Comparison of ENCODE assay signal across 13 cellular contexts in genomic region chr7:144019457-144019856, GRCh38. TPM values are rescaled to one million over a fixed set of nuclear protein-coding genes. Genes with fewer than 3 reads are reported as not detected.
DNase-seq lines count a peak whose midpoint lies in the region; ATAC-seq and TF ChIP-seq lines count a peak whose summit lies in the region.
"Had no signal": no experiment of that assay in that cellular context is flagged by ENCODE, and none has a peak within 500 bp of the region (broad histone marks: within the 10 kb centered on the region; RNA-seq: fewer than 3 reads in every experiment).

No MANE protein-coding gene starts in this region.

- CTCF ChIA-PET in GM10248 (lab: Yijun Ruan, JAX) = no interaction called here

- H3K9me3 ChIP-seq in lower lobe of right lung = no peaks in the 10 kb centered on the region
- H3K9me3 ChIP-seq: right lobe of liver had no signal

- H3K27ac ChIP-seq in lower lobe of right lung = no peak overlapping the region
- H3K27ac ChIP-seq: right lobe of liver had no signal

- H3K27me3 ChIP-seq in lower lobe of right lung (ENCODE audit: low read depth) = no peaks in the 10 kb centered on the region
- H3K27me3 ChIP-seq: right lobe of liver had no signal

- no peaks in the 10 kb centered on the region for H3K4me1 ChIP-seq in lower lobe of right lung
- H3K4me1 ChIP-seq: right lobe of liver had no signal

- intact Hi-C loops in lower lobe of right lung (cut with DNase I) = no loop called here

- H3K4me3 ChIP-seq in AG09309 (ENCODE audit: control insufficient read depth, low read depth, low read length) (no peak overlapping the region), lower lobe of right lung (no peak overlapping the region)
- H3K4me3 ChIP-seq: right lobe of liver had no signal

- H3K36me3 ChIP-seq in lower lobe of right lung = no peaks in the 10 kb centered on the region
- H3K36me3 ChIP-seq: right lobe of liver had no signal

- TF ChIP-seq CTCF in AG09309 (IDR thresholded peaks at IDR 0.05; ENCODE audit: control insufficient read depth, insufficient read depth, low read depth, low read length, missing control alignments) (no peak), lower lobe of right lung (IDR thresholded peaks at IDR 0.05) (no peak), GM10248 (IDR thresholded peaks at IDR 0.05; ENCODE audit: control extremely low read depth, extremely low read depth, low read depth, missing control alignments) (no peak)

- POLR2A ChIA-PET in GM10248 (lab: Yijun Ruan, JAX) = no interaction called here

- peak; percentile 80 for DNase-seq in AG09309 (ENCODE audit: low read depth)
- DNase-seq in LHCN-M2 (ENCODE audit: low read depth) = peak; percentile 100
- DNase-seq in dedifferentiated amniotic fluid mesenchymal stem cell (ENCODE audit: extremely low spot score) = peak; percentile 89
- DNase-seq in lower lobe of right lung = no peak
- no peak for DNase-seq in GM10248 (ENCODE audit: extremely low spot score)
- DNase-seq in activated CD4-positive, alpha-beta T cell treated with anti-CD3 and anti-CD28 coated beads, Interleukin-2, amount 50 U/mL, for 4 hours = no peak
- DNase-seq: activated CD4-positive, CD25-positive, alpha-beta regulatory T cell treated with anti-CD3 and anti-CD28 coated beads, Interleukin-2, amount 50 U/mL, for 72 hours; amygdala; CD8-positive, alpha-beta memory T cell; right lobe of liver; stimulated activated naive CD4-positive, alpha-beta T cell had no signal

- ATAC-seq in lower lobe of right lung (peak; percentile 23 to 41), HG02623 (IDR thresholded peaks at IDR 0.05; ENCODE audit: unreplicated experiment) (no peak), HG03135 (IDR thresholded peaks at IDR 0.05; ENCODE audit: unreplicated experiment) (no peak)

RNA-seq across cellular contexts. Expression of gene OR6B1, which starts 19.3 kb away (rescaled TPM):
- total RNA-seq in LHCN-M2 (2014; rRNA removed) (not detected in 2 replicates), lower lobe of right lung (not detected)
- not detected for polyA plus RNA-seq in LHCN-M2 (2012)
- total RNA-seq: CD8-positive, alpha-beta memory T cell; right lobe of liver had no signal
- polyA plus RNA-seq: CD8-positive, alpha-beta memory T cell had no signal

RNA-seq across cellular contexts. Expression of gene OR2A5, which starts 29.3 kb away (rescaled TPM):
- total RNA-seq in LHCN-M2 (2014; rRNA removed) = not detected in 2 replicates
- polyA plus RNA-seq in LHCN-M2 (2012) = not detected
- not detected for total RNA-seq in lower lobe of right lung
- total RNA-seq: CD8-positive, alpha-beta memory T cell; right lobe of liver had no signal
- polyA plus RNA-seq: CD8-positive, alpha-beta memory T cell had no signal

RNA-seq across cellular contexts. Expression of gene OR2A25, which starts 50.2 kb away (rescaled TPM):
- total RNA-seq in LHCN-M2 (2014; rRNA removed) = not detected in 2 replicates
- not detected for polyA plus RNA-seq in LHCN-M2 (2012)
- not detected for total RNA-seq in lower lobe of right lung
- total RNA-seq: CD8-positive, alpha-beta memory T cell; right lobe of liver had no signal
- polyA plus RNA-seq: CD8-positive, alpha-beta memory T cell had no signal

Comparison
In these comparisons a context has a peak if more than half of its experiments do, and no peak if none do; other contexts are left out.
1. DNase-seq: peak in AG09309 (single experiment), LHCN-M2 (single experiment) and dedifferentiated amniotic fluid mesenchymal stem cell (single experiment); none in lower lobe of right lung (single experiment), GM10248 (single experiment) and activated CD4-positive, alpha-beta T cell treated with anti-CD3 and anti-CD28 coated beads, Interleukin-2, amount 50 U/mL, for 4 hours (0 of 2).
2. ATAC-seq: peak in lower lobe of right lung (2 of 2); none in HG02623 (single experiment) and HG03135 (single experiment).